In the genomic region with DNA sequence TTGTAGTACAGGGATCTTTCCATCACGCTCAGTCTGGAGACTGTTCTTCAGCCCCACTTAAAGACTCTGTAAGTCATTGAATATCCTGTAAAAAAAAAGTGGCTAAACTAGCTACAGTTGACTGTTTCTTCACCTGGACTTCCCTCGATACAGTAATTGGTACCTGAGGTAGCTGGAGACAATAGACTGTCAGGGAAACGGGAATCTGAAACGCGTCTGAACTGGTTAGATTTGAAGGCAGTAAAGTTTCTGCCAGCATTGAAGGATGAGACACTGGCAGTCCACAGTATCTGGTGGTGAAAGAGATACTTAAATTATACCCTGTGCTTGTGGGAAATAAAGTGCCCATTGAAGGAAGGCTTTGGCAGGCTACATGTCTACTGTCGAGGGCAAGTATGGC, we compare ENCODE assay signal across 21 cellular contexts.
DNase-seq lines count a peak whose midpoint lies in the region; ATAC-seq, FAIRE-seq and TF ChIP-seq lines count a peak whose summit lies in the region.
"Had no signal": no experiment of that assay in that cellular context is flagged by ENCODE, and none has a peak within 500 bp of the region (broad histone marks: within the 10 kb centered on the region; RNA-seq: fewer than 3 reads in every experiment).

No MANE protein-coding gene starts in this region.

- ATAC-seq in GM21737 (IDR thresholded peaks at IDR 0.05; ENCODE audit: unreplicated experiment): no peak
- ATAC-seq: A549, HepG2, K562, Panc1 had no signal

- dilution Hi-C loops in keratinocyte (cut with MboI; ENCODE audit: extremely low pct_ligation_motif_present, low sequenced_read_pairs): no loop called here

- peaks cover 16% of the 10 kb centered on the region for H3K4me1 ChIP-seq in keratinocyte (ENCODE audit: control insufficient read depth, extremely low read depth, insufficient read depth, low read length)
- H3K4me1 ChIP-seq: A549, HAP-1 had no signal

- H3K4me3 ChIP-seq in bronchial epithelial cell (ENCODE audit: low read depth, low read length) (no peak overlapping the region), keratinocyte (ENCODE audit: control insufficient read depth in 2 of 3, extremely low read depth in 1 of 3, insufficient read depth in 2 of 3, low read depth in 1 of 3, low read length in 3 of 3) (peak overlapping the region in 1 of 3 experiments; percentile 29)
- H3K4me3 ChIP-seq: A549, GM23248, HAP-1, K562 had no signal

- H3K79me2 ChIP-seq in keratinocyte (ENCODE audit: control insufficient read depth, insufficient read depth, low read length): no peaks in the 10 kb centered on the region

- H3K9me3 ChIP-seq in keratinocyte (ENCODE audit: control insufficient read depth, low read depth, low read length): no peaks in the 10 kb centered on the region
- H3K9me3 ChIP-seq: A549, HAP-1 had no signal

- no peaks in the 10 kb centered on the region for H3K27me3 ChIP-seq in bronchial epithelial cell (ENCODE audit: control insufficient read depth, insufficient read depth, low read length)
- H3K27me3 ChIP-seq in keratinocyte (ENCODE audit: control insufficient read depth, extremely low read depth, insufficient read depth, low read length): no peaks in the 10 kb centered on the region

- H2AFZ ChIP-seq in keratinocyte (ENCODE audit: control insufficient read depth, low read length): peak overlapping the region; percentile 67
- H2AFZ ChIP-seq: GM23248 had no signal

- peak overlapping the region; percentile 81 for H3K27ac ChIP-seq in keratinocyte (ENCODE audit: control insufficient read depth, insufficient read depth, low read length)
- H3K27ac ChIP-seq: GM23248 had no signal

- no peak for TF ChIP-seq POLR2A in H54 (IDR thresholded peaks at IDR 0.05; ENCODE audit: low read depth, low read length)

- H3K9me1 ChIP-seq in keratinocyte (ENCODE audit: control insufficient read depth, extremely low read depth, insufficient read depth, low read length): no peaks in the 10 kb centered on the region

- peak overlapping the region; percentile 47 for H3K4me2 ChIP-seq in keratinocyte (ENCODE audit: control insufficient read depth, extremely low read depth, insufficient read depth, low read depth, low read length)
- H3K4me2 ChIP-seq: A549 had no signal

- TF ChIP-seq CTCF in bronchial epithelial cell (IDR thresholded peaks at IDR 0.05; ENCODE audit: insufficient read depth, low read length, severe bottlenecking): no peak
- no peak for TF ChIP-seq CTCF in keratinocyte (optimal IDR thresholded peaks at IDR 0.05 in 1 of 3, IDR thresholded peaks at IDR 0.05 in 1 of 3, conservative IDR thresholded peaks at IDR 0.05 in 1 of 3; ENCODE audit: extremely low read depth in 1 of 3, insufficient read depth in 2 of 3, low read length in 3 of 3)

- FAIRE-seq in H54 (lab: Jason Lieb, UNC) (peak; percentile 78), bronchial epithelial cell (lab: Jason Lieb, UNC) (peak; percentile 83), keratinocyte (lab: Jason Lieb, UNC) (peak; percentile 97)
- FAIRE-seq: A549, G401.6, GM12892, HepG2, K562 had no signal

- H3K36me3 ChIP-seq in bronchial epithelial cell (ENCODE audit: control insufficient read depth, insufficient read depth, low read length) (no peaks in the 10 kb centered on the region), keratinocyte (ENCODE audit: control insufficient read depth in 2 of 2, extremely low read depth in 1 of 2, insufficient read depth in 2 of 2, low read length in 2 of 2) (no peaks in the 10 kb centered on the region)
- H3K36me3 ChIP-seq: HAP-1 had no signal

- no peaks in the 10 kb centered on the region for H4K20me1 ChIP-seq in keratinocyte (ENCODE audit: control insufficient read depth, extremely low read depth, insufficient read depth, low read length)

- peak overlapping the region; percentile 40 for H3K9ac ChIP-seq in keratinocyte (ENCODE audit: control insufficient read depth, extremely low read depth, insufficient read depth, low read length)
- H3K9ac ChIP-seq: GM23248 had no signal

- no peak for DNase-seq in H54 (ENCODE audit: insufficient read length, low spot score)
- peak; percentile 69 for DNase-seq in NCI-H1105 treated with DMSO at 0.1 percent for 48 hours (lab: John Stamatoyannopoulos, UW)
- DNase-seq in bronchial epithelial cell (ENCODE audit: low read depth): peak; percentile 91
- peak; percentile 9 for DNase-seq in keratinocyte (ENCODE audit: low read depth, low spot score)
- DNase-seq in stimulated activated naive CD4-positive, alpha-beta T cell (lab: John Stamatoyannopoulos, UW): no peak
- no peak for DNase-seq in NCI-H510A treated with DMSO at 0.1 percent for 48 hours (lab: John Stamatoyannopoulos, UW)
- DNase-seq: GM23248; MM.1S; NCI-H1092 treated with DMSO at 0.1 percent for 48 hours; NCI-H2029 treated with DMSO at 0.1 percent for 48 hours; NCI-H2171 treated with DMSO at 0.1 percent for 48 hours; NCI-H526 treated with DMSO at 0.1 percent for 48 hours; NK-92 treated with Interleukin-12 subunit alpha and Interleukin-12 subunit beta, amount 100 ng/mL, for 24 hours had no signal

Comparison
In these comparisons a context has a peak if more than half of its experiments do, and no peak if none do; other contexts are left out.
1. DNase-seq: peak in NCI-H1105 treated with DMSO at 0.1 percent for 48 hours (single experiment), bronchial epithelial cell (single experiment) and keratinocyte (single experiment); none in H54 (single experiment), stimulated activated naive CD4-positive, alpha-beta T cell (0 of 6) and NCI-H510A treated with DMSO at 0.1 percent for 48 hours (single experiment).